Comparison of ENCODE assay signal across 8 cellular contexts in genomic region chr2:102240640-102241370, GRCh38. TPM values are rescaled to one million over a fixed set of nuclear protein-coding genes. Genes with fewer than 3 reads are reported as not detected.
A peak's percentile ranks its signal among the peaks of the same experiment; 100 is the strongest.
DNase-seq lines count a peak whose midpoint lies in the region; ATAC-seq and TF ChIP-seq lines count a peak whose summit lies in the region.

No MANE protein-coding gene starts in this region.

- peak; percentile 98 for TF ChIP-seq CTCF in Panc1 (IDR thresholded peaks at IDR 0.05)

- no peaks in the 10 kb centered on the region for H3K36me3 ChIP-seq in Panc1 (ENCODE audit: control insufficient read depth, insufficient read depth, low read length)

- H3K9me3 Mint-ChIP-seq in natural killer cell treated with Interleukin-12 subunit alpha and Interleukin-12 subunit beta and Interleukin-15 and Interleukin-18, amount 100 ng/mL, for 72 hours, result no peaks in the 10 kb centered on the region
- H3K9me3 Mint-ChIP-seq in stimulated activated naive B cell treated with anti-CD40 and anti-IgM and Interleukin-4, amounts not matched to agents 10 μg/mL and 1 μg/mL and 100 μg/mL, for 72 hours, result peaks cover 0 to 4% of the 10 kb centered on the region in 2 donors

- peak; percentile 91 for ATAC-seq in GM21526 (IDR thresholded peaks at IDR 0.05; ENCODE audit: low FRiP score, unreplicated experiment)
- ATAC-seq in Panc1, result peak; percentile 98
- ATAC-seq in natural killer cell treated with Interleukin-12 subunit alpha and Interleukin-12 subunit beta and Interleukin-15 and Interleukin-18, amount 100 ng/mL, for 72 hours, result peak; percentile 91 to 92
- peak; percentile 91 to 93 for ATAC-seq in stimulated activated naive B cell treated with anti-CD40 and anti-IgM and Interleukin-4, amounts not matched to agents 10 μg/mL and 1 μg/mL and 100 μg/mL, for 72 hours (replicated peaks)

- no peaks in the 10 kb centered on the region for H3K27me3 Mint-ChIP-seq in natural killer cell treated with Interleukin-12 subunit alpha and Interleukin-12 subunit beta and Interleukin-15 and Interleukin-18, amount 100 ng/mL, for 72 hours
- H3K27me3 Mint-ChIP-seq in stimulated activated naive B cell treated with anti-CD40 and anti-IgM and Interleukin-4, amounts not matched to agents 10 μg/mL and 1 μg/mL and 100 μg/mL, for 72 hours, result peaks cover 11 to 14% of the 10 kb centered on the region in 2 donors

- H3K4me3 ChIP-seq in Panc1 (ENCODE audit: low read depth in 2 of 2, low read length in 2 of 2), result no peak overlapping the region

- DNase-seq in DMS114 treated with DMSO at 0.1 percent for 48 hours (lab: John Stamatoyannopoulos, UW; ENCODE audit: unreplicated experiment), result peak; percentile 64
- peak; percentile 91 for DNase-seq in HuH-7 (ENCODE audit: low spot score)
- DNase-seq in Panc1 (ENCODE audit: low read depth, low spot score), result peak; percentile 77
- peak; percentile 90 to 93 for DNase-seq in activated T-cell treated with anti-CD3 and anti-CD28 coated beads, Interleukin-2, amount 50 U/mL, for 48 hours
- DNase-seq in fibroblast of gingiva (ENCODE audit: low read depth), result peak; percentile 98
- DNase-seq in natural killer cell treated with Interleukin-12 subunit alpha and Interleukin-12 subunit beta and Interleukin-15 and Interleukin-18, amount 100 ng/mL, for 72 hours (ENCODE audit: low spot score), result peak; percentile 94
- DNase-seq in stimulated activated naive B cell treated with anti-CD40 and anti-IgM and Interleukin-4, amounts not matched to agents 10 μg/mL and 1 μg/mL and 100 μg/mL, for 72 hours, result peak; percentile 82

- intact Hi-C loops in Panc1 (cut with micrococcal nuclease; ENCODE audit: unreplicated experiment), result loop anchor here (2.0 to 5.0 kb wide), 2 partner anchors 220 to 359 kb away; no protein-coding TSS in a partner anchor

- peak overlapping the region; percentile 61 for H3K4me3 Mint-ChIP-seq in natural killer cell treated with Interleukin-12 subunit alpha and Interleukin-12 subunit beta and Interleukin-15 and Interleukin-18, amount 100 ng/mL, for 72 hours
- H3K4me3 Mint-ChIP-seq in stimulated activated naive B cell treated with anti-CD40 and anti-IgM and Interleukin-4, amounts not matched to agents 10 μg/mL and 1 μg/mL and 100 μg/mL, for 72 hours, result no peak overlapping the region

- peak overlapping the region; percentile 52 to 87 for H3K27ac Mint-ChIP-seq in natural killer cell treated with Interleukin-12 subunit alpha and Interleukin-12 subunit beta and Interleukin-15 and Interleukin-18, amount 100 ng/mL, for 72 hours
- no peak overlapping the region for H3K27ac Mint-ChIP-seq in stimulated activated naive B cell treated with anti-CD40 and anti-IgM and Interleukin-4, amounts not matched to agents 10 μg/mL and 1 μg/mL and 100 μg/mL, for 72 hours

- no peaks in the 10 kb centered on the region for H3K36me3 Mint-ChIP-seq in natural killer cell treated with Interleukin-12 subunit alpha and Interleukin-12 subunit beta and Interleukin-15 and Interleukin-18, amount 100 ng/mL, for 72 hours
- H3K36me3 Mint-ChIP-seq in stimulated activated naive B cell treated with anti-CD40 and anti-IgM and Interleukin-4, amounts not matched to agents 10 μg/mL and 1 μg/mL and 100 μg/mL, for 72 hours, result peaks cover 0 to 3% of the 10 kb centered on the region in 2 donors

- CTCF ChIA-PET in Panc1 (lab: Charles Lee), result interaction anchor here (0.6 to 2.1 kb wide), 9 partner anchors 26 to 899 kb away, joined by 3 to 20 read pairs (median 3); partner anchors contain the start of gene IL18R1

- no peaks in the 10 kb centered on the region for H3K9me3 ChIP-seq in Panc1 (ENCODE audit: control insufficient read depth, insufficient read depth, low read depth, low read length)

- peaks cover 5% of the 10 kb centered on the region for H3K27me3 ChIP-seq in Panc1 (ENCODE audit: control insufficient read depth, insufficient read depth, low read length)

- H3K27ac ChIP-seq in Panc1 (ENCODE audit: low read length), result no peak overlapping the region

- peaks cover 36 to 41% of the 10 kb centered on the region in 2 donors for H3K4me1 Mint-ChIP-seq in natural killer cell treated with Interleukin-12 subunit alpha and Interleukin-12 subunit beta and Interleukin-15 and Interleukin-18, amount 100 ng/mL, for 72 hours (ENCODE audit: low read depth in 2 of 2)
- H3K4me1 Mint-ChIP-seq in stimulated activated naive B cell treated with anti-CD40 and anti-IgM and Interleukin-4, amounts not matched to agents 10 μg/mL and 1 μg/mL and 100 μg/mL, for 72 hours, result peaks cover 25 to 32% of the 10 kb centered on the region in 2 donors

- no peaks in the 10 kb centered on the region for H3K4me1 ChIP-seq in Panc1 (ENCODE audit: control insufficient read depth, insufficient read depth, low read length)

- no TSS peak for BruUV-seq in Panc1 (replicated peaks; lab: Mats Ljungman, UMichigan)

- in situ Hi-C loops in Panc1 (cut with HindIII; ENCODE audit: low pct_unique_long_range_greater_than_20kb, low sequenced_read_pairs), result no loop called here

- POLR2A ChIA-PET in Panc1 (lab: Charles Lee), result no interaction called here

RNA-seq across cellular contexts. Expression of gene IL1RL2, which starts 54.0 kb away (rescaled TPM):
- not detected for total RNA-seq in Panc1 (2021; ENCODE audit: unreplicated experiment)
- not detected for polyA plus RNA-seq in Panc1 (2012; ENCODE audit: insufficient read length)
- under 1 TPM in 1 of 2 donors, not detected in 1; 0.19 TPM for total RNA-seq in natural killer cell treated with Interleukin-12 subunit alpha and Interleukin-12 subunit beta and Interleukin-15 and Interleukin-18, amount 100 ng/mL, for 72 hours
